8 cellular contexts compared by ENCODE assay signal in genomic region chr12:110039085-110039807, GRCh38. TPM values are rescaled to one million over a fixed set of nuclear protein-coding genes. Genes with fewer than 3 reads are reported as not detected.
DNase-seq lines count a peak whose midpoint lies in the region; ATAC-seq lines count a peak whose summit lies in the region.

No MANE protein-coding gene starts in this region.

- POLR2A ChIA-PET in activated CD4-positive, alpha-beta memory T cell treated with anti-CD3 and anti-CD28 coated beads for 36 hours (lab: Charles Lee), result interaction anchor here (0.8 to 1.1 kb wide), 2 partner anchors 9 to 19 kb away, joined by 3 read pairs; partner anchors contain the start of gene C12orf76

- H3K36me3 Mint-ChIP-seq in activated CD4-positive, alpha-beta memory T cell treated with anti-CD3 and anti-CD28 coated beads for 36 hours, result peaks cover 29% of the 10 kb centered on the region

- intact Hi-C loops in activated CD4-positive, alpha-beta memory T cell treated with anti-CD3 and anti-CD28 coated beads for 36 hours (cut with micrococcal nuclease), result loop anchor here (1.0 kb wide), 1 partner anchor 21 kb away; no protein-coding TSS in a partner anchor

- no peaks in the 10 kb centered on the region for H3K27me3 Mint-ChIP-seq in activated CD4-positive, alpha-beta memory T cell treated with anti-CD3 and anti-CD28 coated beads for 36 hours

- H3K79me2 ChIP-seq in ACC112 (ENCODE audit: control insufficient read depth, insufficient read depth, low read length, unreplicated experiment), result peaks cover 6% of the 10 kb centered on the region

- peak overlapping the region; percentile 96 for H3K27ac Mint-ChIP-seq in activated CD4-positive, alpha-beta memory T cell treated with anti-CD3 and anti-CD28 coated beads for 36 hours

- no peak overlapping the region for H3K4me3 Mint-ChIP-seq in activated CD4-positive, alpha-beta memory T cell treated with anti-CD3 and anti-CD28 coated beads for 36 hours

- H3K36me3 ChIP-seq in ACC112 (ENCODE audit: insufficient read depth, low read length), result peaks cover 25% of the 10 kb centered on the region
- peaks cover 12% of the 10 kb centered on the region for H3K36me3 ChIP-seq in rectal smooth muscle tissue (ENCODE audit: control insufficient read depth, insufficient read depth, low read length)

- no peaks in the 10 kb centered on the region for H3K27me3 ChIP-seq in ACC112 (ENCODE audit: insufficient read depth, low read length)
- no peaks in the 10 kb centered on the region for H3K27me3 ChIP-seq in rectal smooth muscle tissue (ENCODE audit: control insufficient read depth, insufficient read depth, low read length)

- DNase-seq in HK-2 (ENCODE audit: unreplicated experiment), result peak; percentile 41
- peak; percentile 68 for DNase-seq in activated CD4-positive, alpha-beta memory T cell treated with anti-CD3 and anti-CD28 coated beads for 36 hours
- no peak for DNase-seq in NCI-H1436 treated with DMSO at 0.1 percent for 48 hours (lab: John Stamatoyannopoulos, UW)

- peak; percentile 74 for ATAC-seq in esophagus mucosa
- ATAC-seq in GM19467 (IDR thresholded peaks at IDR 0.05; ENCODE audit: unreplicated experiment), result no peak
- no peak for ATAC-seq in GM21528 (IDR thresholded peaks at IDR 0.05; ENCODE audit: low FRiP score, unreplicated experiment)

- H3K4me3 ChIP-seq in ACC112 (ENCODE audit: low read depth, low read length) (peak overlapping the region; percentile 22; the same call in 1 of the 2 replicates), rectal smooth muscle tissue (ENCODE audit: low read length) (peak overlapping the region; percentile 5)

- peak overlapping the region; percentile 98 for H3K27ac ChIP-seq in ACC112 (ENCODE audit: low read depth, low read length)
- peak overlapping the region; percentile 52 for H3K27ac ChIP-seq in rectal smooth muscle tissue (ENCODE audit: low read depth, low read length)

- no peak overlapping the region for H2AFZ ChIP-seq in ACC112 (ENCODE audit: low read length, unreplicated experiment)

- CTCF ChIA-PET in activated CD4-positive, alpha-beta memory T cell treated with anti-CD3 and anti-CD28 coated beads for 36 hours (lab: Charles Lee), result no interaction called here

- no peaks in the 10 kb centered on the region for H3K9me3 Mint-ChIP-seq in activated CD4-positive, alpha-beta memory T cell treated with anti-CD3 and anti-CD28 coated beads for 36 hours

- no peak overlapping the region for H3K9ac ChIP-seq in rectal smooth muscle tissue (ENCODE audit: low read length)

- H3K4me1 ChIP-seq in ACC112 (ENCODE audit: control insufficient read depth, insufficient read depth, low read length, unreplicated experiment) (peaks cover 23% of the 10 kb centered on the region), rectal smooth muscle tissue (ENCODE audit: control insufficient read depth, insufficient read depth, low read length) (peaks cover 10% of the 10 kb centered on the region)

- peaks cover 47% of the 10 kb centered on the region for H3K4me1 Mint-ChIP-seq in activated CD4-positive, alpha-beta memory T cell treated with anti-CD3 and anti-CD28 coated beads for 36 hours (ENCODE audit: low read depth)

RNA-seq across cellular contexts. Expression of gene C12orf76, which starts 9.1 kb away (rescaled TPM):
- total RNA-seq in activated CD4-positive, alpha-beta memory T cell treated with anti-CD3 and anti-CD28 coated beads for 36 hours, result 10 to 100 TPM; 14.2 to 17.1 TPM
- total RNA-seq in esophagus mucosa, result 3.3 TPM

RNA-seq across cellular contexts. Expression of gene ANKRD13A, which starts 40.0 kb away (rescaled TPM):
- 10 to 100 TPM; 45.0 to 46.6 TPM for total RNA-seq in activated CD4-positive, alpha-beta memory T cell treated with anti-CD3 and anti-CD28 coated beads for 36 hours
- 31.8 TPM for total RNA-seq in esophagus mucosa

RNA-seq across cellular contexts. Expression of gene GIT2, which starts 43.1 kb away (rescaled TPM):
- total RNA-seq in activated CD4-positive, alpha-beta memory T cell treated with anti-CD3 and anti-CD28 coated beads for 36 hours, result 10 to 100 TPM; 52.1 to 56.7 TPM
- total RNA-seq in esophagus mucosa, result 16.3 TPM
